In genomic region chr12:40820794-40821484, GRCh38 we compare ENCODE assay signal across 17 cellular contexts.
DNase-seq lines count a peak whose midpoint lies in the region; TF ChIP-seq lines count a peak whose summit lies in the region.
"Had no signal": no experiment of that assay in that cellular context is flagged by ENCODE, and none has a peak within 500 bp of the region (broad histone marks: within the 10 kb centered on the region; RNA-seq: fewer than 3 reads in every experiment).

No MANE protein-coding gene starts in this region.

- no peaks in the 10 kb centered on the region for H3K79me2 ChIP-seq in mesendoderm (ENCODE audit: control insufficient read depth, insufficient read depth, low read length)

- H2AK5ac ChIP-seq in mesendoderm (ENCODE audit: low read length): no peak overlapping the region

- no peak overlapping the region for H3K9ac ChIP-seq in SK-N-MC (ENCODE audit: insufficient read length)
- H3K9ac ChIP-seq in mesendoderm (ENCODE audit: low read length): no peak overlapping the region
- H3K9ac ChIP-seq: GM23248 had no signal

- no peak overlapping the region for H3K23ac ChIP-seq in mesendoderm (ENCODE audit: low read length)

- H3K4me3 ChIP-seq in SK-N-MC (no peak overlapping the region), mesendoderm (ENCODE audit: low read length) (no peak overlapping the region)
- H3K4me3 ChIP-seq: GM23248 had no signal

- no peak overlapping the region for H4K8ac ChIP-seq in mesendoderm (ENCODE audit: low read depth, low read length)

- DNase-seq in NCI-H748 (lab: John Stamatoyannopoulos, UW; ENCODE audit: unreplicated experiment): peak; percentile 7
- DNase-seq in NCI-H748 treated with DMSO at 0.1 percent for 48 hours (lab: John Stamatoyannopoulos, UW): no peak
- peak; percentile 51 for DNase-seq in NCI-H1105 treated with DMSO at 0.1 percent for 48 hours (lab: John Stamatoyannopoulos, UW)
- peak; percentile 55 for DNase-seq in SK-N-MC (ENCODE audit: low read depth, low spot score)
- peak; percentile 19 for DNase-seq in renal cortical epithelial cell (ENCODE audit: low read depth)
- no peak for DNase-seq in mesendoderm
- DNase-seq in activated CD4-positive, alpha-beta T cell treated with anti-CD3 and anti-CD28 coated beads for 1 hour: no peak
- DNase-seq in glutamatergic neuron: no peak
- DNase-seq: GM23248, MV-4-11, NCI-H1694, NCI-H510A, OCI-M1, SIG-M5, T-helper 2 cell had no signal

- no peak overlapping the region for H3K4me2 ChIP-seq in mesendoderm (ENCODE audit: low read length)

- H2BK15ac ChIP-seq in mesendoderm (replicated peaks; ENCODE audit: low read depth): no peak overlapping the region

- H3K27me3 ChIP-seq in mesendoderm (ENCODE audit: insufficient read depth, low read length, poor library complexity): no peaks in the 10 kb centered on the region

- H3K9me3 Mint-ChIP-seq in glutamatergic neuron (ENCODE audit: unreplicated experiment): no peaks in the 10 kb centered on the region

- peaks cover 11% of the 10 kb centered on the region for H3K36me3 Mint-ChIP-seq in glutamatergic neuron (ENCODE audit: unreplicated experiment)

- no peak overlapping the region for H3K4ac ChIP-seq in mesendoderm (ENCODE audit: low read depth, low read length)

- TF ChIP-seq CTCF in glutamatergic neuron (IDR thresholded peaks at IDR 0.05; ENCODE audit: partially characterized antibody, unreplicated experiment): no peak

- no peak overlapping the region for H3K4me3 Mint-ChIP-seq in glutamatergic neuron (ENCODE audit: unreplicated experiment)

- H3K79me1 ChIP-seq in mesendoderm (ENCODE audit: low read length): no peaks in the 10 kb centered on the region

- WGBS in mesendoderm (ENCODE audit: extremely low coverage, insufficient coverage, low lambda C conversion rate): no CpG with 5 or more reads among the region's 2 CpGs

- no peak overlapping the region for H2BK120ac ChIP-seq in mesendoderm (ENCODE audit: low read depth, low read length)

- H3K27ac ChIP-seq in SK-N-MC (0 out of 2 replicates have a peak overlapping the region, but pooled peaks have one; percentile 44), mesendoderm (ENCODE audit: low read depth, low read length) (no peak overlapping the region)
- H3K27ac ChIP-seq: C4-2B, GM23248, HL-60 had no signal

- H3K36me3 ChIP-seq in SK-N-MC (ENCODE audit: insufficient read depth, low read length): no peaks in the 10 kb centered on the region
- H3K36me3 ChIP-seq in mesendoderm (ENCODE audit: control insufficient read depth, insufficient read depth, low read length): no peaks in the 10 kb centered on the region

- H2BK5ac ChIP-seq in mesendoderm (ENCODE audit: low read length): no peak overlapping the region

- peaks cover 5% of the 10 kb centered on the region for H3K4me1 ChIP-seq in mesendoderm (ENCODE audit: control insufficient read depth, low read depth, low read length)

- H3K9me3 ChIP-seq in SK-N-MC (ENCODE audit: low read depth, low read length): no peaks in the 10 kb centered on the region

- peaks cover 10% of the 10 kb centered on the region for H3K4me1 Mint-ChIP-seq in glutamatergic neuron (ENCODE audit: low read depth, unreplicated experiment)

- H3K27me3 Mint-ChIP-seq in glutamatergic neuron (ENCODE audit: unreplicated experiment): peaks cover 2% of the 10 kb centered on the region

- H4K5ac ChIP-seq in mesendoderm (ENCODE audit: low read length): no peak overlapping the region

- H3K18ac ChIP-seq in mesendoderm (ENCODE audit: low read length): no peak overlapping the region

- H3K56ac ChIP-seq in mesendoderm (ENCODE audit: low read length): no peak overlapping the region

- H3K27ac Mint-ChIP-seq in glutamatergic neuron (ENCODE audit: unreplicated experiment): no peak overlapping the region

Comparison
In these comparisons a context has a peak if more than half of its experiments do, and no peak if none do; other contexts are left out.
1. DNase-seq: peak in NCI-H748 (single experiment), NCI-H1105 treated with DMSO at 0.1 percent for 48 hours (single experiment), SK-N-MC (single experiment) and renal cortical epithelial cell (single experiment); none in NCI-H748 treated with DMSO at 0.1 percent for 48 hours (single experiment), mesendoderm (single experiment), activated CD4-positive, alpha-beta T cell treated with anti-CD3 and anti-CD28 coated beads for 1 hour (single experiment) and glutamatergic neuron (single experiment).